In genomic region chr4:101200561-101200960, GRCh38 we compare ENCODE assay signal across 9 cellular contexts.
DNase-seq lines count a peak whose midpoint lies in the region; ATAC-seq, FAIRE-seq and TF ChIP-seq lines count a peak whose summit lies in the region.
"Had no signal": no experiment of that assay in that cellular context is flagged by ENCODE, and none has a peak within 500 bp of the region (broad histone marks: within the 10 kb centered on the region; RNA-seq: fewer than 3 reads in every experiment).

No MANE protein-coding gene starts in this region.

- intact Hi-C loops in A673 (cut with micrococcal nuclease; ENCODE audit: unreplicated experiment): no loop called here

- H3K9me3 ChIP-seq in A673 (ENCODE audit: low read depth, low read length, poor library complexity, severe bottlenecking): no peaks in the 10 kb centered on the region

- H3K4me3 ChIP-seq in A673 (ENCODE audit: low read depth, low read length, poor library complexity, severe bottlenecking): no peak overlapping the region

- no peak for ATAC-seq in GM21786 (IDR thresholded peaks at IDR 0.05; ENCODE audit: unreplicated experiment)
- ATAC-seq in HG02759 (IDR thresholded peaks at IDR 0.05; ENCODE audit: unreplicated experiment): no peak

- FAIRE-seq in HTR-8/SVneo (lab: Jason Lieb, UNC): no peak

- POLR2A ChIA-PET in A673 (lab: Charles Lee; ENCODE audit: low non-redundant PET): no interaction called here

- BruUV-seq in A673 (replicated peaks; lab: Mats Ljungman, UMichigan): no TSS peak

- H3K36me3 ChIP-seq in A673 (ENCODE audit: insufficient read depth, low read length, poor library complexity, severe bottlenecking): no peaks in the 10 kb centered on the region

- no peaks in the 10 kb centered on the region for H3K27me3 ChIP-seq in A673 (replicated peaks; ENCODE audit: insufficient read depth, low read depth, low read length, poor library complexity)

- no peak for TF ChIP-seq CTCF in A673 (conservative IDR thresholded peaks at IDR 0.05; ENCODE audit: low read depth, low read length)

- peak overlapping the region; percentile 25 for H3K27ac ChIP-seq in A673 (ENCODE audit: low read depth, low read length, poor library complexity, severe bottlenecking)

- CTCF ChIA-PET in A673 (lab: Charles Lee): no interaction called here

- DNase-seq in A673 (ENCODE audit: low spot score): peak; percentile 61
- peak; percentile 34 for DNase-seq in HTR-8/SVneo (ENCODE audit: insufficient read length, low spot score)
- DNase-seq in astrocyte of the hippocampus (ENCODE audit: low read depth, low spot score): peak; percentile 64
- DNase-seq in left kidney (ENCODE audit: low read depth, low spot score): peak; percentile 15
- no peak for DNase-seq in activated CD8-positive, alpha-beta memory T cell treated with anti-CD3 and anti-CD28 coated beads for 24 hours
- DNase-seq in stimulated activated CD4-positive, alpha-beta T cell treated with anti-CD3 and anti-CD28 coated beads, Interleukin-4, amount 100 ng/mL, for 1 hour: no peak
- DNase-seq: amygdala had no signal

- peaks cover 38% of the 10 kb centered on the region for H3K4me1 ChIP-seq in A673 (ENCODE audit: insufficient read depth, low read length, poor library complexity, severe bottlenecking)

Comparison
In these comparisons a context has a peak if more than half of its experiments do, and no peak if none do; other contexts are left out.
1. DNase-seq: peak in A673 (single experiment), HTR-8/SVneo (single experiment), astrocyte of the hippocampus (single experiment) and left kidney (single experiment); none in activated CD8-positive, alpha-beta memory T cell treated with anti-CD3 and anti-CD28 coated beads for 24 hours (single experiment) and stimulated activated CD4-positive, alpha-beta T cell treated with anti-CD3 and anti-CD28 coated beads, Interleukin-4, amount 100 ng/mL, for 1 hour (single experiment).